Comparison of ENCODE assay signal across 15 cellular contexts in the genomic region with DNA sequence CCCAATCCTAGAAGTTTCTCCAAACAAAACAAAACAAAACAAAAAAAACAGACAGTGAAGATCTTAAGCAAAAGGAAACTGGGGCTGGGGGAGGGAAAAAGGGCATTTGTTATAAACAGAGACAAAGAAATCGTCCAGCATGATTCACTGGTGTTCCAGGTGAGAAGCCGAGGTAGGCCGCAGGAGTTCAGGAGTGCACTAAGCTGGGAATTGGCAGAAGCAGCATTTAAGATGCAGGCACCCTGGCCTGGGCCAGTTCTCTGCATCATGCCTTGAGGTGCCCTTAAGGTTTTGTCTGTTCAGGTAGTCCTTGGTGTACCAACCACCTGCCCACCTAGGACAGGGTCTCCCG. TPM values are rescaled to one million over a fixed set of nuclear protein-coding genes. Genes with fewer than 3 reads are reported as not detected.
DNase-seq lines count a peak whose midpoint lies in the region; ATAC-seq and TF ChIP-seq lines count a peak whose summit lies in the region.
"Had no signal": no experiment of that assay in that cellular context is flagged by ENCODE, and none has a peak within 500 bp of the region (broad histone marks: within the 10 kb centered on the region; RNA-seq: fewer than 3 reads in every experiment).

No MANE protein-coding gene starts in this region.

- H3K4me3 Mint-ChIP-seq in stimulated activated naive B cell treated with anti-CD40 and anti-IgM and Interleukin-4, amounts not matched to agents 10 μg/mL and 1 μg/mL and 100 μg/mL, for 72 hours = no peak overlapping the region
- H3K4me3 Mint-ChIP-seq in activated CD4-positive, alpha-beta T cell treated with anti-CD3 and anti-CD28 coated beads, Interleukin-2, amount 10 ng/mL, durations not matched to agents 7 days and 5 days = no peak overlapping the region
- H3K4me3 Mint-ChIP-seq: activated CD8-positive, alpha-beta memory T cell treated with anti-CD3 and anti-CD28 coated beads, Interleukin-2, amount 10 ng/mL, durations not matched to agents 7 days and 5 days; immature natural killer cell had no signal

- TF ChIP-seq CTCF in AG10803 (conservative IDR thresholded peaks at IDR 0.05; ENCODE audit: low read length) (no peak), VCaP (conservative IDR thresholded peaks at IDR 0.05) (no peak), foreskin fibroblast (IDR thresholded peaks at IDR 0.05; ENCODE audit: low read depth, low read length) (no peak), psoas muscle (IDR thresholded peaks at IDR 0.05) (no peak)

- no peak overlapping the region for H3K27ac Mint-ChIP-seq in stimulated activated naive B cell treated with anti-CD40 and anti-IgM and Interleukin-4, amounts not matched to agents 10 μg/mL and 1 μg/mL and 100 μg/mL, for 72 hours
- no peak overlapping the region for H3K27ac Mint-ChIP-seq in activated CD4-positive, alpha-beta T cell treated with anti-CD3 and anti-CD28 coated beads, Interleukin-2, amount 10 ng/mL, durations not matched to agents 7 days and 5 days
- H3K27ac Mint-ChIP-seq: activated CD8-positive, alpha-beta memory T cell treated with anti-CD3 and anti-CD28 coated beads, Interleukin-2, amount 10 ng/mL, durations not matched to agents 7 days and 5 days; immature natural killer cell had no signal

- CTCF ChIA-PET in activated CD4-positive, alpha-beta T cell treated with anti-CD3 and anti-CD28 coated beads, Interleukin-2, amount 10 ng/mL, durations not matched to agents 7 days and 5 days (lab: Charles Lee) = no interaction called here

- POLR2A ChIA-PET in activated CD4-positive, alpha-beta T cell treated with anti-CD3 and anti-CD28 coated beads, Interleukin-2, amount 10 ng/mL, durations not matched to agents 7 days and 5 days (lab: Charles Lee) = no interaction called here

- peaks cover 0 to 3% (median 0%) of the 10 kb centered on the region in 3 donors for H3K27me3 ChIP-seq in psoas muscle (ENCODE audit: insufficient read depth in 3 of 3, low read length in 2 of 3)

- H3K4me3 ChIP-seq in AG10803 (ENCODE audit: low read length) = peak overlapping the region; percentile 26
- peak overlapping the region; percentile 62 to 92 for H3K4me3 ChIP-seq in foreskin fibroblast (ENCODE audit: low read depth in 1 of 2, low read length in 2 of 2)
- no peak overlapping the region for H3K4me3 ChIP-seq in psoas muscle

- no peaks in the 10 kb centered on the region for H3K9me3 ChIP-seq in psoas muscle
- H3K9me3 ChIP-seq: ascending aorta had no signal

- no peaks in the 10 kb centered on the region for H3K4me1 ChIP-seq in psoas muscle

- no peak for ATAC-seq in psoas muscle
- no peak for ATAC-seq in stimulated activated naive B cell treated with anti-CD40 and anti-IgM and Interleukin-4, amounts not matched to agents 10 μg/mL and 1 μg/mL and 100 μg/mL, for 72 hours (replicated peaks)
- no peak for ATAC-seq in GM18909 (IDR thresholded peaks at IDR 0.05; ENCODE audit: poor library complexity, unreplicated experiment)
- ATAC-seq: activated CD8-positive, alpha-beta memory T cell treated with anti-CD3 and anti-CD28 coated beads, Interleukin-2, amount 10 ng/mL, durations not matched to agents 7 days and 5 days had no signal

- peaks cover 0 to 4% of the 10 kb centered on the region in 2 donors for H3K36me3 Mint-ChIP-seq in stimulated activated naive B cell treated with anti-CD40 and anti-IgM and Interleukin-4, amounts not matched to agents 10 μg/mL and 1 μg/mL and 100 μg/mL, for 72 hours
- H3K36me3 Mint-ChIP-seq in activated CD4-positive, alpha-beta T cell treated with anti-CD3 and anti-CD28 coated beads, Interleukin-2, amount 10 ng/mL, durations not matched to agents 7 days and 5 days (ENCODE audit: low read depth) = no peaks in the 10 kb centered on the region

- intact Hi-C loops in psoas muscle (cut with DNase I) = loop anchor here in 1 of 2 donors (10.0 kb wide), 1 partner anchor 662 kb away; no protein-coding TSS in a partner anchor

- peaks cover 70 to 91% of the 10 kb centered on the region in 2 donors for H3K27me3 Mint-ChIP-seq in stimulated activated naive B cell treated with anti-CD40 and anti-IgM and Interleukin-4, amounts not matched to agents 10 μg/mL and 1 μg/mL and 100 μg/mL, for 72 hours
- H3K27me3 Mint-ChIP-seq in activated CD4-positive, alpha-beta T cell treated with anti-CD3 and anti-CD28 coated beads, Interleukin-2, amount 10 ng/mL, durations not matched to agents 7 days and 5 days = peaks cover 60% of the 10 kb centered on the region

- peaks cover 6 to 63% of the 10 kb centered on the region in 2 donors for H3K36me3 ChIP-seq in psoas muscle (ENCODE audit: insufficient read depth in 1 of 2, low read depth in 1 of 2)
- H3K36me3 ChIP-seq: WERI-Rb-1 had no signal

- peak overlapping the region; percentile 97 for H3K27ac ChIP-seq in VCaP
- H3K27ac ChIP-seq in psoas muscle = peak overlapping the region; percentile 30
- H3K27ac ChIP-seq: ascending aorta, WERI-Rb-1 had no signal

- no peak for DNase-seq in AG10803 (ENCODE audit: low read depth)
- no peak for DNase-seq in foreskin fibroblast
- DNase-seq in psoas muscle = no peak
- no peak for DNase-seq in stimulated activated naive B cell treated with anti-CD40 and anti-IgM and Interleukin-4, amounts not matched to agents 10 μg/mL and 1 μg/mL and 100 μg/mL, for 72 hours
- no peak for DNase-seq in activated CD4-positive, alpha-beta T cell treated with anti-CD3 and anti-CD28 coated beads, Interleukin-2, amount 10 ng/mL, durations not matched to agents 7 days and 5 days
- DNase-seq in T-helper 2 cell = no peak
- DNase-seq: activated CD8-positive, alpha-beta memory T cell treated with anti-CD3 and anti-CD28 coated beads, Interleukin-2, amount 10 ng/mL, durations not matched to agents 7 days and 5 days; activated effector memory CD4-positive, alpha-beta T cell treated with anti-CD3 and anti-CD28 coated beads, Interleukin-2, amount 50 U/mL, for 16 hours; immature natural killer cell; NCI-H2029; occipital lobe; WERI-Rb-1 had no signal

- H3K9me3 Mint-ChIP-seq in stimulated activated naive B cell treated with anti-CD40 and anti-IgM and Interleukin-4, amounts not matched to agents 10 μg/mL and 1 μg/mL and 100 μg/mL, for 72 hours = no peaks in the 10 kb centered on the region
- no peaks in the 10 kb centered on the region for H3K9me3 Mint-ChIP-seq in activated CD4-positive, alpha-beta T cell treated with anti-CD3 and anti-CD28 coated beads, Interleukin-2, amount 10 ng/mL, durations not matched to agents 7 days and 5 days

- 78 to 90% (median 80%) methylated on average over 4 of the region's 4 CpGs for WGBS in psoas muscle, 3 donors

- H3K4me1 Mint-ChIP-seq in stimulated activated naive B cell treated with anti-CD40 and anti-IgM and Interleukin-4, amounts not matched to agents 10 μg/mL and 1 μg/mL and 100 μg/mL, for 72 hours = peaks cover 9 to 12% of the 10 kb centered on the region in 2 donors
- H3K4me1 Mint-ChIP-seq in activated CD4-positive, alpha-beta T cell treated with anti-CD3 and anti-CD28 coated beads, Interleukin-2, amount 10 ng/mL, durations not matched to agents 7 days and 5 days = no peaks in the 10 kb centered on the region
- H3K4me1 Mint-ChIP-seq: immature natural killer cell had no signal

RNA-seq across cellular contexts. Expression of gene TBX3, which starts 11.2 kb away (rescaled TPM):
- total RNA-seq in psoas muscle = 10 to 100 TPM in 3 of 4 donors, 1 to 10 TPM in 1; 7.4 to 50.8 (median 30.8) TPM
- 10 to 100 TPM in 1 of 3 donors, 1 to 10 TPM in 2; 5.0 to 15.8 (median 9.8) TPM for polyA plus RNA-seq in psoas muscle
- not detected for total RNA-seq in activated CD4-positive, alpha-beta T cell treated with anti-CD3 and anti-CD28 coated beads, Interleukin-2, amount 10 ng/mL, durations not matched to agents 7 days and 5 days
- total RNA-seq: activated CD8-positive, alpha-beta memory T cell treated with anti-CD3 and anti-CD28 coated beads, Interleukin-2, amount 10 ng/mL, durations not matched to agents 7 days and 5 days had no signal
- polyA plus RNA-seq: immature natural killer cell had no signal

Comparison
In these comparisons a context has a peak if more than half of its experiments do, and no peak if none do; other contexts are left out.
1. RNA of gene TBX3, which starts 11.2 kb away (total RNA-seq): 7.4 to 50.8 TPM in psoas muscle; not detected in activated CD4-positive, alpha-beta T cell treated with anti-CD3 and anti-CD28 coated beads, Interleukin-2, amount 10 ng/mL, durations not matched to agents 7 days and 5 days; every median in the first group is over 4 times any median in the second.